In genomic region chr2:231602874-231603467, GRCh38 we compare ENCODE assay signal across 12 cellular contexts. TPM values are rescaled to one million over a fixed set of nuclear protein-coding genes. Genes with fewer than 3 reads are reported as not detected.
DNase-seq lines count a peak whose midpoint lies in the region; ATAC-seq and TF ChIP-seq lines count a peak whose summit lies in the region.
"Had no signal": no experiment of that assay in that cellular context is flagged by ENCODE, and none has a peak within 500 bp of the region (broad histone marks: within the 10 kb centered on the region; RNA-seq: fewer than 3 reads in every experiment).

No MANE protein-coding gene starts in this region.

- no peaks in the 10 kb centered on the region for H3K9me3 ChIP-seq in mammary epithelial cell (replicated peaks; ENCODE audit: insufficient read depth, low read length)
- H3K9me3 ChIP-seq in neural cell (ENCODE audit: low read length): no peaks in the 10 kb centered on the region
- H3K9me3 ChIP-seq in upper lobe of left lung: no peaks in the 10 kb centered on the region
- H3K9me3 ChIP-seq: colonic mucosa had no signal

- no peak for TF ChIP-seq CTCF in MCF 10A (IDR thresholded peaks at IDR 0.05; ENCODE audit: unreplicated experiment)
- no peak for TF ChIP-seq CTCF in mammary epithelial cell (conservative IDR thresholded peaks at IDR 0.05 in 1 of 2, IDR thresholded peaks at IDR 0.05 in 1 of 2; ENCODE audit: extremely low read depth in 1 of 2, insufficient read depth in 1 of 2, low read depth in 1 of 2, low read length in 2 of 2)
- no peak for TF ChIP-seq CTCF in coronary artery (IDR thresholded peaks at IDR 0.05)
- TF ChIP-seq CTCF in neural cell (IDR thresholded peaks at IDR 0.05; ENCODE audit: poor library complexity, severe bottlenecking): no peak
- TF ChIP-seq CTCF in upper lobe of left lung (IDR thresholded peaks at IDR 0.05): no peak
- TF ChIP-seq CTCF in lower leg skin (IDR thresholded peaks at IDR 0.05): no peak

- H3K4me2 ChIP-seq in mammary epithelial cell (ENCODE audit: insufficient read depth, low read depth, low read length): no peak overlapping the region
- H3K4me2 ChIP-seq in neural cell (ENCODE audit: low read length): no peak overlapping the region

- intact Hi-C loops in MCF 10A (cut with micrococcal nuclease): no loop called here
- intact Hi-C loops in mammary epithelial cell (cut with micrococcal nuclease): loop anchor here (5.0 kb wide), 1 partner anchor 121 kb away; no protein-coding TSS in a partner anchor
- intact Hi-C loops in lower leg skin (cut with DNase I; ENCODE audit: low total_unique reads): no loop called here

- TF ChIP-seq POLR2A in upper lobe of left lung (IDR thresholded peaks at IDR 0.05) (no peak), lower leg skin (IDR thresholded peaks at IDR 0.05) (no peak)

- no peaks in the 10 kb centered on the region for H3K36me3 ChIP-seq in mammary epithelial cell (ENCODE audit: insufficient read depth, low read length)
- H3K36me3 ChIP-seq in neural cell (ENCODE audit: insufficient read depth, low read length): no peaks in the 10 kb centered on the region
- no peaks in the 10 kb centered on the region for H3K36me3 ChIP-seq in upper lobe of left lung
- H3K36me3 ChIP-seq: colonic mucosa had no signal

- CTCF ChIA-PET in MCF 10A (lab: Yijun Ruan, JAX) (interaction anchor here (0.6 to 5.8 kb wide), 4 partner anchors 9 to 99 kb away, joined by 3 to 74 read pairs (median 12); no protein-coding TSS in a partner anchor), mammary epithelial cell (lab: Charles Lee; ENCODE audit: low non-redundant PET) (no interaction called here)

- no peaks in the 10 kb centered on the region for H3K36me3 Mint-ChIP-seq in MCF 10A (ENCODE audit: insufficient read depth, unreplicated experiment)

- in situ Hi-C loops in mammary epithelial cell (cut with MboI; ENCODE audit: low sequenced_read_pairs in 2 of 2): no loop called here

- H3K4me1 ChIP-seq in mammary epithelial cell (ENCODE audit: insufficient read depth, low read length): peaks cover 16% of the 10 kb centered on the region
- H3K4me1 ChIP-seq in upper lobe of left lung: peaks cover 15 to 35% (median 30%) of the 10 kb centered on the region in 4 donors

- no peak overlapping the region for H3K9ac ChIP-seq in mammary epithelial cell (ENCODE audit: insufficient read depth, low read length)
- no peak overlapping the region for H3K9ac ChIP-seq in neural cell (ENCODE audit: low read length)

- no peak overlapping the region for H2AFZ ChIP-seq in mammary epithelial cell (ENCODE audit: low read depth, low read length)
- no peak overlapping the region for H2AFZ ChIP-seq in neural cell (ENCODE audit: low read depth, low read length)

- BruUV-seq in MCF 10A (replicated peaks; lab: Mats Ljungman, UMichigan) (no TSS peak), mammary epithelial cell (replicated peaks; lab: Mats Ljungman, UMichigan) (no TSS peak)

- H3K79me2 ChIP-seq in mammary epithelial cell (ENCODE audit: insufficient read depth, low read length): no peaks in the 10 kb centered on the region
- H3K79me2 ChIP-seq in neural cell (replicated peaks; ENCODE audit: insufficient read depth, low read length): peaks cover 4% of the 10 kb centered on the region

- POLR2A ChIA-PET in MCF 10A (lab: Yijun Ruan, JAX): no interaction called here

- H3K27ac Mint-ChIP-seq in MCF 10A (ENCODE audit: low read depth, unreplicated experiment): peak overlapping the region; percentile 92

- H3K4me3 Mint-ChIP-seq in MCF 10A (ENCODE audit: unreplicated experiment): no peak overlapping the region

- TF ChIP-seq EP300 in neural cell (conservative IDR thresholded peaks at IDR 0.05; ENCODE audit: poor library complexity, severe bottlenecking) (no peak), upper lobe of left lung (IDR thresholded peaks at IDR 0.05) (no peak)

- no peaks in the 10 kb centered on the region for H3F3A ChIP-seq in neural cell (ENCODE audit: insufficient read depth, low read length, poor library complexity, severe bottlenecking)

- ATAC-seq in upper lobe of left lung (ENCODE audit: low FRiP score in 2 of 2) (no peak), GM21526 (IDR thresholded peaks at IDR 0.05; ENCODE audit: low FRiP score, unreplicated experiment) (no peak), GM18861 (IDR thresholded peaks at IDR 0.05; ENCODE audit: unreplicated experiment) (no peak)

- no peaks in the 10 kb centered on the region for H3K9me2 ChIP-seq in neural cell (ENCODE audit: insufficient read depth, low read length)

- DNase-seq in MCF 10A (ENCODE audit: unreplicated experiment) (no peak), mammary epithelial cell (no peak), coronary artery (ENCODE audit: low spot score) (no peak), upper lobe of left lung (no peak), lower leg skin (ENCODE audit: low spot score in 2 of 2) (no peak)
- DNase-seq: activated CD8-positive, alpha-beta memory T cell treated with anti-CD3 and anti-CD28 coated beads, Interleukin-2, amount 50 U/mL, for 4 hours; colonic mucosa; NCI-H510A treated with DMSO at 0.1 percent for 48 hours had no signal

- no peaks in the 10 kb centered on the region for H4K20me1 ChIP-seq in mammary epithelial cell (ENCODE audit: insufficient read depth, low read length)
- no peaks in the 10 kb centered on the region for H4K20me1 ChIP-seq in neural cell (ENCODE audit: insufficient read depth)

- no peaks in the 10 kb centered on the region for H3K27me3 Mint-ChIP-seq in MCF 10A (ENCODE audit: insufficient read depth, unreplicated experiment)

- dilution Hi-C loops in mammary epithelial cell (cut with HindIII; ENCODE audit: low sequenced_read_pairs): no loop called here

- H3K27me3 ChIP-seq in mammary epithelial cell (ENCODE audit: insufficient read depth, low read length) (no peaks in the 10 kb centered on the region), neural cell (ENCODE audit: insufficient read depth, low read depth, low read length) (no peaks in the 10 kb centered on the region), upper lobe of left lung (no peaks in the 10 kb centered on the region)
- H3K27me3 ChIP-seq: colonic mucosa had no signal

- peaks cover 11% of the 10 kb centered on the region for H3K4me1 Mint-ChIP-seq in MCF 10A (ENCODE audit: insufficient read depth, unreplicated experiment)

- H3K27ac ChIP-seq in mammary epithelial cell (ENCODE audit: insufficient read depth, low read depth, low read length) (no peak overlapping the region), coronary artery (peak overlapping the region; percentile 98 to 99), neural cell (ENCODE audit: low read length) (peak overlapping the region; percentile 94), upper lobe of left lung (peak overlapping the region in 3 of 4 donors; percentile 97 to 100 (median 98))

- TF ChIP-seq RAD21 in neural cell (conservative IDR thresholded peaks at IDR 0.05): no peak

- no peaks in the 10 kb centered on the region for H3K9me3 Mint-ChIP-seq in MCF 10A (ENCODE audit: unreplicated experiment)

- 66% methylated on average over 4 of the region's 6 CpGs for WGBS in mammary epithelial cell (ENCODE audit: low coverage, missing lambda C conversion rate)
- WGBS in upper lobe of left lung, 2 donors: 59 to 74% methylated on average over 6 of the region's 6 CpGs
- 49 to 72% methylated on average over 6 of the region's 6 CpGs for WGBS in lower leg skin, 2 donors

- H3K4me3 ChIP-seq in mammary epithelial cell (replicated peaks in 1 of 3; ENCODE audit: insufficient read depth in 1 of 3, low read depth in 2 of 3, low read length in 3 of 3): no peak overlapping the region
- H3K4me3 ChIP-seq in coronary artery: peak overlapping the region; percentile 79
- H3K4me3 ChIP-seq in neural cell (ENCODE audit: low read length): no peak overlapping the region
- no peak overlapping the region for H3K4me3 ChIP-seq in upper lobe of left lung
- no peak overlapping the region for H3K4me3 ChIP-seq in lower leg skin (ENCODE audit: low read depth, poor library complexity, severe bottlenecking)
- H3K4me3 ChIP-seq: colonic mucosa had no signal

TF ChIP-seq in neural cell, 6 proteins besides CTCF, POLR2A, EP300 and RAD21:
- TF ChIP-seq SMC3 (conservative IDR thresholded peaks at IDR 0.05; ENCODE audit: poor library complexity) (no peak), REST (IDR thresholded peaks at IDR 0.05; ENCODE audit: borderline replicate concordance) (no peak), POLR2AphosphoS5 (IDR thresholded peaks at IDR 0.05) (no peak), MXI1 (conservative IDR thresholded peaks at IDR 0.05; ENCODE audit: poor library complexity, severe bottlenecking) (no peak), EZH2 (IDR thresholded peaks at IDR 0.05; ENCODE audit: borderline replicate concordance, insufficient read depth, low read length, poor library complexity, severe bottlenecking) (no peak), TAF1 (IDR thresholded peaks at IDR 0.05; ENCODE audit: low read depth) (no peak)

RNA-seq across cellular contexts. Expression of gene TEX44, which starts 10.3 kb away (rescaled TPM):
- total RNA-seq in MCF 10A (2022): not detected in 2 replicates
- total RNA-seq in mammary epithelial cell: not detected
- polyA plus RNA-seq in mammary epithelial cell: not detected
- not detected for polyA minus RNA-seq in mammary epithelial cell
- not detected in 2 replicates for polyA plus RNA-seq in neural cell
- polyA minus RNA-seq in neural cell: not detected in 2 replicates
- not detected for total RNA-seq in upper lobe of left lung
- total RNA-seq in lower leg skin: not detected
- total RNA-seq: colonic mucosa, osteoblast had no signal
